ENCODE assay signal across 16 cellular contexts in the genomic region with DNA sequence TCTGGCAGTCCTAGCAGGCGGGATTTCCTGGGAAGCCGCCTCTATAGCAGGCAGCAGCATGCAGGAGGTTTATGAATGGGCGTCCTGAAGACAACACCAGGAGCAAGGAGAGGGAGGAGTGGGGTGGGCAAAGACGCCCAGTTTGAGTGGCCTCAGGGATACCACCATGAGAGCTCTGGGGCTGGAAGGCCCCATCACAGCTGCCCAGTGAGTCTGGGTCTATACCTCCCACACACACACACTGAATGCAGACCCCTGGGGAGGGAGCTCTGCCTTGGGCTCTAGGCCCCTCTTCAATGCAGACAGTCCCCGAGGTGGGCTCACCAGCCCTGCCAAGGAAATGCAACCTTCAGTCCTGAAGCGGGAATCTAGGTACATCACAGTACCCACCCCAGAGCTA.
DNase-seq lines count a peak whose midpoint lies in the region; ATAC-seq and TF ChIP-seq lines count a peak whose summit lies in the region.
"Had no signal": no experiment of that assay in that cellular context is flagged by ENCODE, and none has a peak within 500 bp of the region (broad histone marks: within the 10 kb centered on the region; RNA-seq: fewer than 3 reads in every experiment).

No MANE protein-coding gene starts in this region.

- H3K56ac ChIP-seq in IMR-90 (ENCODE audit: extremely low read depth, insufficient read depth, low read length) = peak overlapping the region; percentile 68
- H3K56ac ChIP-seq in mesendoderm (ENCODE audit: low read length) = no peak overlapping the region

- no peak for TF ChIP-seq CTCF in IMR-90 (conservative IDR thresholded peaks at IDR 0.05; ENCODE audit: low read depth, low read length)
- no peak for TF ChIP-seq CTCF in MCF 10A (IDR thresholded peaks at IDR 0.05; ENCODE audit: unreplicated experiment)
- TF ChIP-seq CTCF in stomach (IDR thresholded peaks at IDR 0.05) = no peak
- TF ChIP-seq CTCF in CD8-positive, alpha-beta T cell (IDR thresholded peaks at IDR 0.05) = no peak

- TF ChIP-seq EP300 in stomach (IDR thresholded peaks at IDR 0.05) = no peak

- H4K91ac ChIP-seq in IMR-90 (ENCODE audit: insufficient read depth, low read depth, low read length) = peak overlapping the region; percentile 83

- H3K9ac ChIP-seq in IMR-90 (ENCODE audit: low read depth, low read length) (peak overlapping the region; percentile 31; the same call in 1 of the 2 replicates), mesendoderm (ENCODE audit: low read length) (peak overlapping the region; percentile 30)

- H3K4me1 Mint-ChIP-seq in MCF 10A (ENCODE audit: insufficient read depth, unreplicated experiment) = peaks cover 38% of the 10 kb centered on the region
- peaks cover 25% of the 10 kb centered on the region for H3K4me1 Mint-ChIP-seq in stimulated activated naive CD8-positive, alpha-beta T cell treated with anti-CD3 and anti-CD28 coated beads, Interleukin-15, amount 100 ng/mL, for 72 hours
- H3K4me1 Mint-ChIP-seq in CD8-positive, alpha-beta T cell (ENCODE audit: low read depth) = peaks cover 19% of the 10 kb centered on the region

- no peaks in the 10 kb centered on the region for H3K27me3 ChIP-seq in IMR-90 (ENCODE audit: control insufficient read depth, insufficient read depth, low read length)
- H3K27me3 ChIP-seq in mesendoderm (ENCODE audit: insufficient read depth, low read length, poor library complexity) = no peaks in the 10 kb centered on the region
- no peaks in the 10 kb centered on the region for H3K27me3 ChIP-seq in stomach
- no peaks in the 10 kb centered on the region for H3K27me3 ChIP-seq in CD8-positive, alpha-beta T cell (ENCODE audit: insufficient read depth, low read length)

- H2BK120ac ChIP-seq in IMR-90 (ENCODE audit: low read depth, low read length) = peak overlapping the region; percentile 83
- H2BK120ac ChIP-seq in mesendoderm (ENCODE audit: low read depth, low read length) = no peak overlapping the region

- H3K4me3 ChIP-seq in IMR-90 (ENCODE audit: insufficient read depth, low read depth, low read length) (no peak overlapping the region), mesendoderm (ENCODE audit: low read length) (no peak overlapping the region), stomach (no peak overlapping the region)
- no peak overlapping the region for H3K4me3 ChIP-seq in CD8-positive, alpha-beta T cell (ENCODE audit: low read depth, low read length)
- H3K4me3 ChIP-seq: prostate gland had no signal

- POLR2A ChIA-PET in IMR-90 (lab: Charles Lee; ENCODE audit: unreplicated experiment) (no interaction called here), MCF 10A (lab: Yijun Ruan, JAX) (interaction anchor here (0.6 to 1.2 kb wide), 6 partner anchors 10 to 148 kb away, joined by 3 to 9 read pairs (median 4); no protein-coding TSS in a partner anchor)
- POLR2A ChIA-PET in CD8-positive, alpha-beta T cell (lab: Charles Lee) = interaction anchor here (0.8 kb wide), 1 partner anchor 14 kb away, joined by 3 read pairs; no protein-coding TSS in a partner anchor

- no peaks in the 10 kb centered on the region for H3K27me3 Mint-ChIP-seq in MCF 10A (ENCODE audit: insufficient read depth, unreplicated experiment)
- no peaks in the 10 kb centered on the region for H3K27me3 Mint-ChIP-seq in stimulated activated naive CD8-positive, alpha-beta T cell treated with anti-CD3 and anti-CD28 coated beads, Interleukin-15, amount 100 ng/mL, for 72 hours
- no peaks in the 10 kb centered on the region for H3K27me3 Mint-ChIP-seq in CD8-positive, alpha-beta T cell (ENCODE audit: low read depth)
- H3K27me3 Mint-ChIP-seq: activated CD4-positive, alpha-beta memory T cell treated with anti-CD3 and anti-CD28 coated beads, Interleukin-2, amount 10 ng/mL, durations not matched to agents 7 days and 5 days had no signal

- H3K4ac ChIP-seq in IMR-90 (ENCODE audit: low read depth, low read length) (peak overlapping the region; percentile 92), mesendoderm (ENCODE audit: low read depth, low read length) (no peak overlapping the region)

- no peaks in the 10 kb centered on the region for H3K9me3 ChIP-seq in IMR-90 (ENCODE audit: control insufficient read depth, insufficient read depth, low read length)
- no peaks in the 10 kb centered on the region for H3K9me3 ChIP-seq in stomach
- no peaks in the 10 kb centered on the region for H3K9me3 ChIP-seq in CD8-positive, alpha-beta T cell (ENCODE audit: low read length)
- H3K9me3 ChIP-seq: prostate gland had no signal

- no peak overlapping the region for H2AFZ ChIP-seq in IMR-90 (replicated peaks; ENCODE audit: low read length, poor library complexity)

- H3K36me3 ChIP-seq in IMR-90 (ENCODE audit: control insufficient read depth, insufficient read depth, low read length) = peaks cover 45% of the 10 kb centered on the region
- H3K36me3 ChIP-seq in mesendoderm (ENCODE audit: control insufficient read depth, insufficient read depth, low read length) = no peaks in the 10 kb centered on the region
- H3K36me3 ChIP-seq in stomach = peaks cover 0 to 27% (median 15%) of the 10 kb centered on the region in 4 donors
- H3K36me3 ChIP-seq in CD8-positive, alpha-beta T cell (ENCODE audit: insufficient read depth, low read length) = no peaks in the 10 kb centered on the region
- H3K36me3 ChIP-seq: prostate gland had no signal

- TF ChIP-seq POLR2A in IMR-90 (IDR thresholded peaks at IDR 0.05; ENCODE audit: low read depth, low read length) (no peak; the same call in 1 of the 2 replicates), stomach (IDR thresholded peaks at IDR 0.05) (no peak)

- H3K4me3 Mint-ChIP-seq in MCF 10A (ENCODE audit: unreplicated experiment) = no peak overlapping the region
- no peak overlapping the region for H3K4me3 Mint-ChIP-seq in stimulated activated naive CD8-positive, alpha-beta T cell treated with anti-CD3 and anti-CD28 coated beads, Interleukin-15, amount 100 ng/mL, for 72 hours
- no peak overlapping the region for H3K4me3 Mint-ChIP-seq in CD8-positive, alpha-beta T cell
- H3K4me3 Mint-ChIP-seq: activated CD4-positive, alpha-beta memory T cell treated with anti-CD3 and anti-CD28 coated beads, Interleukin-2, amount 10 ng/mL, durations not matched to agents 7 days and 5 days had no signal

- BruUV-seq in IMR-90 (replicated peaks; lab: Mats Ljungman, UMichigan) (no TSS peak), MCF 10A (replicated peaks; lab: Mats Ljungman, UMichigan) (no TSS peak)

- H3K79me2 ChIP-seq in mesendoderm (ENCODE audit: control insufficient read depth, insufficient read depth, low read length) = no peaks in the 10 kb centered on the region

- ATAC-seq in IMR-90 (ENCODE audit: low read depth) (no peak), HG03025 (IDR thresholded peaks at IDR 0.05; ENCODE audit: low FRiP score, unreplicated experiment) (no peak)
- no peak for ATAC-seq in stimulated activated naive CD8-positive, alpha-beta T cell treated with anti-CD3 and anti-CD28 coated beads, Interleukin-15, amount 100 ng/mL, for 72 hours
- no peak for ATAC-seq in CD8-positive, alpha-beta T cell

- DNase-seq in IMR-90 = no peak
- DNase-seq in MCF 10A (ENCODE audit: unreplicated experiment) = no peak
- DNase-seq in mesendoderm = no peak
- DNase-seq in stomach = no peak
- DNase-seq in stimulated activated naive CD8-positive, alpha-beta T cell treated with anti-CD3 and anti-CD28 coated beads, Interleukin-15, amount 100 ng/mL, for 72 hours = no peak
- DNase-seq in nucleus accumbens (lab: John Stamatoyannopoulos, UW) = no peak
- no peak for DNase-seq in CD8-positive, alpha-beta T cell
- DNase-seq: activated CD4-positive, alpha-beta memory T cell treated with anti-CD3 and anti-CD28 coated beads, Interleukin-2, amount 10 ng/mL, durations not matched to agents 7 days and 5 days; amygdala; cortex of kidney; DMS79; erythroblast; NCI-H1694 treated with DMSO at 0.1 percent for 48 hours had no signal

- peak overlapping the region; percentile 71 for H3K14ac ChIP-seq in IMR-90 (replicated peaks; ENCODE audit: low read depth, low read length)

- H2BK5ac ChIP-seq in IMR-90 (ENCODE audit: low read depth, low read length, poor library complexity, severe bottlenecking) (peak overlapping the region; percentile 86), mesendoderm (ENCODE audit: low read length) (no peak overlapping the region)

- dilution Hi-C loops in IMR-90 (cut with HindIII; ENCODE audit: low sequenced_read_pairs, unreplicated experiment) = no loop called here

- H3K23ac ChIP-seq in IMR-90 (ENCODE audit: low read depth, low read length) (peak overlapping the region; percentile 93), mesendoderm (ENCODE audit: low read length) (no peak overlapping the region)

- H3K27ac ChIP-seq in IMR-90 (ENCODE audit: insufficient read depth, low read length) (peak overlapping the region; percentile 83), mesendoderm (ENCODE audit: low read depth, low read length) (no peak overlapping the region), stomach (peak overlapping the region in 4 of 5 donors; percentile 81 to 87 (median 86))
- H3K27ac ChIP-seq in CD8-positive, alpha-beta T cell (ENCODE audit: low read depth, low read length) = no peak overlapping the region
- H3K27ac ChIP-seq: C4-2B, prostate gland had no signal

- peak overlapping the region; percentile 72 for H2BK20ac ChIP-seq in IMR-90 (ENCODE audit: low read depth, low read length)

- H4K8ac ChIP-seq in IMR-90 (ENCODE audit: low read depth in 2 of 2, low read length in 2 of 2) (peak overlapping the region; percentile 87 to 91), mesendoderm (ENCODE audit: low read depth, low read length) (no peak overlapping the region)

- H3K9me3 Mint-ChIP-seq in MCF 10A (ENCODE audit: unreplicated experiment) = no peaks in the 10 kb centered on the region
- no peaks in the 10 kb centered on the region for H3K9me3 Mint-ChIP-seq in stimulated activated naive CD8-positive, alpha-beta T cell treated with anti-CD3 and anti-CD28 coated beads, Interleukin-15, amount 100 ng/mL, for 72 hours
- H3K9me3 Mint-ChIP-seq in CD8-positive, alpha-beta T cell = no peaks in the 10 kb centered on the region
- H3K9me3 Mint-ChIP-seq: activated CD4-positive, alpha-beta memory T cell treated with anti-CD3 and anti-CD28 coated beads, Interleukin-2, amount 10 ng/mL, durations not matched to agents 7 days and 5 days had no signal

- H3K9me1 ChIP-seq in IMR-90 (ENCODE audit: insufficient read depth, low read length) = peaks cover 29% of the 10 kb centered on the region

- H3K18ac ChIP-seq in IMR-90 (ENCODE audit: low read depth, low read length) (peak overlapping the region; percentile 44), mesendoderm (ENCODE audit: low read length) (no peak overlapping the region)

- H4K20me1 ChIP-seq in IMR-90 (ENCODE audit: insufficient read depth, low read length) = peaks cover 5% of the 10 kb centered on the region; the same call in 1 of the 2 replicates

- H4K5ac ChIP-seq in IMR-90 (ENCODE audit: low read depth, low read length) = peak overlapping the region; percentile 82; the same call in 1 of the 2 replicates
- no peak overlapping the region for H4K5ac ChIP-seq in mesendoderm (ENCODE audit: low read length)

- CTCF ChIA-PET in IMR-90 (lab: Yijun Ruan, JAX) = no interaction called here
- CTCF ChIA-PET in MCF 10A (lab: Yijun Ruan, JAX) = interaction anchor here (0.5 to 1.5 kb wide), 5 partner anchors 9 to 774 kb away, joined by 3 to 5 read pairs (median 4); no protein-coding TSS in a partner anchor
- CTCF ChIA-PET in CD8-positive, alpha-beta T cell (lab: Charles Lee) = interaction anchor here (0.8 to 5.0 kb wide), 3 partner anchors 35 to 146 kb away, joined by 3 to 32 read pairs (median 8); a partner anchor contains a TSS

- peak overlapping the region; percentile 92; the same call in 2 of the 3 replicates for H2BK15ac ChIP-seq in IMR-90 (ENCODE audit: low read depth, low read length)
- H2BK15ac ChIP-seq in mesendoderm (replicated peaks; ENCODE audit: low read depth) = no peak overlapping the region

- TF ChIP-seq RAD21 in IMR-90 (IDR thresholded peaks at IDR 0.05; ENCODE audit: low read length) = no peak

- H3K4me1 ChIP-seq in IMR-90 (ENCODE audit: control insufficient read depth, insufficient read depth, low read length) (peaks cover 32% of the 10 kb centered on the region), mesendoderm (ENCODE audit: control insufficient read depth, low read depth, low read length) (peaks cover 7% of the 10 kb centered on the region), stomach (peaks cover 11 to 23% (median 14%) of the 10 kb centered on the region in 4 donors)
- H3K4me1 ChIP-seq in CD8-positive, alpha-beta T cell (ENCODE audit: insufficient read depth, low read length) = no peaks in the 10 kb centered on the region
- H3K4me1 ChIP-seq: prostate gland had no signal

- H3K79me1 ChIP-seq in IMR-90 (ENCODE audit: low read depth in 1 of 2, low read length in 2 of 2) (peaks cover 36 to 75% of the 10 kb centered on the region in 2 experiments), mesendoderm (ENCODE audit: low read length) (peaks cover 5% of the 10 kb centered on the region)

- peak overlapping the region; percentile 94 for H3K27ac Mint-ChIP-seq in MCF 10A (ENCODE audit: low read depth, unreplicated experiment)
- no peak overlapping the region for H3K27ac Mint-ChIP-seq in stimulated activated naive CD8-positive, alpha-beta T cell treated with anti-CD3 and anti-CD28 coated beads, Interleukin-15, amount 100 ng/mL, for 72 hours
- H3K27ac Mint-ChIP-seq in CD8-positive, alpha-beta T cell = no peak overlapping the region
- H3K27ac Mint-ChIP-seq: activated CD4-positive, alpha-beta memory T cell treated with anti-CD3 and anti-CD28 coated beads, Interleukin-2, amount 10 ng/mL, durations not matched to agents 7 days and 5 days had no signal

- in situ Hi-C loops in IMR-90 (cut with MboI; ENCODE audit: low sequenced_read_pairs) = no loop called here

- no peak overlapping the region for H3K4me2 ChIP-seq in IMR-90 (ENCODE audit: low read depth, low read length)
- H3K4me2 ChIP-seq in mesendoderm (ENCODE audit: low read length) = no peak overlapping the region

- H2AK9ac ChIP-seq in IMR-90 (replicated peaks; ENCODE audit: low read depth, low read length, poor library complexity) = peak overlapping the region; percentile 66

- intact Hi-C loops in IMR-90 (cut with micrococcal nuclease) = no loop called here
- intact Hi-C loops in MCF 10A (cut with micrococcal nuclease) = no loop called here
- intact Hi-C loops in stomach (cut with DNase I; ENCODE audit: low total_unique reads) = no loop called here
- intact Hi-C loops in CD8-positive, alpha-beta T cell (cut with DNase I, micrococcal nuclease) = no loop called here

- WGBS in IMR-90 (ENCODE audit: extremely low coverage in 2 of 2, insufficient read length in 1 of 2), 2 experiments = 92% methylated on average over 2 of the region's 6 CpGs; no CpG with 5 or more reads in 1 of the 2 experiments
- WGBS in mesendoderm (ENCODE audit: extremely low coverage, insufficient coverage, low lambda C conversion rate) = no CpG with 5 or more reads among the region's 6 CpGs
- 83 to 92% (median 87%) methylated on average over 6 of the region's 6 CpGs for WGBS in stomach, 5 donors

- H3K36me3 Mint-ChIP-seq in MCF 10A (ENCODE audit: insufficient read depth, unreplicated experiment) = peaks cover 35% of the 10 kb centered on the region
- H3K36me3 Mint-ChIP-seq in CD8-positive, alpha-beta T cell = peaks cover 45% of the 10 kb centered on the region

- H2AK5ac ChIP-seq in IMR-90 (ENCODE audit: low read depth, low read length) (peak overlapping the region; percentile 96), mesendoderm (ENCODE audit: low read length) (no peak overlapping the region)

Comparison
In these comparisons a context has a peak if more than half of its experiments do, and no peak if none do; other contexts are left out.
1. H3K27ac ChIP-seq: peak in IMR-90 (single experiment) and stomach (4 of 5); none in mesendoderm (single experiment) and CD8-positive, alpha-beta T cell (single experiment).